9 cellular contexts compared by ENCODE assay signal in genomic region chr5:17436345-17436744, GRCh38.
DNase-seq lines count a peak whose midpoint lies in the region; ATAC-seq and TF ChIP-seq lines count a peak whose summit lies in the region.
"Had no signal": no experiment of that assay in that cellular context is flagged by ENCODE, and none has a peak within 500 bp of the region (broad histone marks: within the 10 kb centered on the region; RNA-seq: fewer than 3 reads in every experiment).

No MANE protein-coding gene starts in this region.

- TSS peak; percentile 85 for BruUV-seq in A673 (replicated peaks; lab: Mats Ljungman, UMichigan)

- H3K36me3 Mint-ChIP-seq in activated CD8-positive, alpha-beta T cell treated with anti-CD3 and anti-CD28 coated beads for 36 hours (ENCODE audit: low read depth): no peaks in the 10 kb centered on the region
- H3K36me3 Mint-ChIP-seq in progenitor cell of endocrine pancreas (ENCODE audit: insufficient read depth): no peaks in the 10 kb centered on the region

- no peaks in the 10 kb centered on the region for H3K27me3 Mint-ChIP-seq in activated CD8-positive, alpha-beta T cell treated with anti-CD3 and anti-CD28 coated beads for 36 hours
- H3K27me3 Mint-ChIP-seq in progenitor cell of endocrine pancreas: no peaks in the 10 kb centered on the region

- no peaks in the 10 kb centered on the region for H3K36me3 ChIP-seq in A673 (ENCODE audit: insufficient read depth, low read length, poor library complexity, severe bottlenecking)

- CTCF ChIA-PET in A673 (lab: Charles Lee): no interaction called here
- CTCF ChIA-PET in activated CD8-positive, alpha-beta T cell treated with anti-CD3 and anti-CD28 coated beads for 36 hours (lab: Charles Lee): no interaction called here

- ATAC-seq in GM21423 (IDR thresholded peaks at IDR 0.05; ENCODE audit: unreplicated experiment) (peak; percentile 37), HG03565 (IDR thresholded peaks at IDR 0.05; ENCODE audit: unreplicated experiment) (peak; percentile 33), left ventricle myocardium superior (peak; percentile 64)
- no peak for ATAC-seq in activated CD8-positive, alpha-beta T cell treated with anti-CD3 and anti-CD28 coated beads for 36 hours
- ATAC-seq: K562 had no signal

- POLR2A ChIA-PET in A673 (lab: Charles Lee; ENCODE audit: low non-redundant PET): no interaction called here
- POLR2A ChIA-PET in activated CD8-positive, alpha-beta T cell treated with anti-CD3 and anti-CD28 coated beads for 36 hours (lab: Charles Lee): no interaction called here

- DNase-seq in A673 (ENCODE audit: low spot score) (peak; percentile 36), left ventricle myocardium superior (no peak), mucosa of gallbladder (ENCODE audit: low spot score) (no peak), progenitor cell of endocrine pancreas (ENCODE audit: low spot score, unreplicated experiment) (no peak), NCI-H82 treated with DMSO at 0.1 percent for 48 hours (lab: John Stamatoyannopoulos, UW; ENCODE audit: unreplicated experiment) (no peak)
- DNase-seq in activated CD8-positive, alpha-beta T cell treated with anti-CD3 and anti-CD28 coated beads for 36 hours: no peak

- no peak overlapping the region for H3K4me3 Mint-ChIP-seq in activated CD8-positive, alpha-beta T cell treated with anti-CD3 and anti-CD28 coated beads for 36 hours
- no peak overlapping the region for H3K4me3 Mint-ChIP-seq in progenitor cell of endocrine pancreas (ENCODE audit: low read depth)

- no peaks in the 10 kb centered on the region for H3K27me3 ChIP-seq in A673 (replicated peaks; ENCODE audit: insufficient read depth, low read depth, low read length, poor library complexity)

- TF ChIP-seq CTCF in A673 (conservative IDR thresholded peaks at IDR 0.05; ENCODE audit: low read depth, low read length) (no peak), progenitor cell of endocrine pancreas (IDR thresholded peaks at IDR 0.05; ENCODE audit: unreplicated experiment) (no peak)
- TF ChIP-seq CTCF in activated CD8-positive, alpha-beta T cell treated with anti-CD3 and anti-CD28 coated beads for 36 hours (IDR thresholded peaks at IDR 0.05): no peak

- no peak overlapping the region for H3K27ac Mint-ChIP-seq in activated CD8-positive, alpha-beta T cell treated with anti-CD3 and anti-CD28 coated beads for 36 hours
- H3K27ac Mint-ChIP-seq in progenitor cell of endocrine pancreas: no peak overlapping the region

- H3K27ac ChIP-seq in A673 (ENCODE audit: low read depth, low read length, poor library complexity, severe bottlenecking): peak overlapping the region; percentile 82

- H3K9me3 ChIP-seq in A673 (ENCODE audit: low read depth, low read length, poor library complexity, severe bottlenecking): peaks cover 7% of the 10 kb centered on the region

- H3K4me3 ChIP-seq in A673 (ENCODE audit: low read depth, low read length, poor library complexity, severe bottlenecking): peak overlapping the region; percentile 8
- H3K4me3 ChIP-seq: K562 had no signal

- intact Hi-C loops in A673 (cut with micrococcal nuclease; ENCODE audit: unreplicated experiment): loop anchor here (2.0 kb wide), 2 partner anchors 154 to 220 kb away; partner anchors contain the start of gene BASP1
- intact Hi-C loops in left ventricle myocardium superior (cut with micrococcal nuclease): no loop called here
- intact Hi-C loops in activated CD8-positive, alpha-beta T cell treated with anti-CD3 and anti-CD28 coated beads for 36 hours (cut with micrococcal nuclease): no loop called here

- H3K4me1 Mint-ChIP-seq in activated CD8-positive, alpha-beta T cell treated with anti-CD3 and anti-CD28 coated beads for 36 hours (ENCODE audit: low read depth): no peaks in the 10 kb centered on the region
- H3K4me1 Mint-ChIP-seq in progenitor cell of endocrine pancreas (ENCODE audit: low read depth): no peaks in the 10 kb centered on the region

- H3K4me1 ChIP-seq in A673 (ENCODE audit: insufficient read depth, low read length, poor library complexity, severe bottlenecking): peaks cover 55% of the 10 kb centered on the region

- peaks cover 9% of the 10 kb centered on the region for H3K9me3 Mint-ChIP-seq in activated CD8-positive, alpha-beta T cell treated with anti-CD3 and anti-CD28 coated beads for 36 hours
- H3K9me3 Mint-ChIP-seq in progenitor cell of endocrine pancreas (ENCODE audit: low read depth): peaks cover 6% of the 10 kb centered on the region
